Comparison of ENCODE assay signal across 20 cellular contexts in genomic region chr17:14044702-14045101, GRCh38. TPM values are rescaled to one million over a fixed set of nuclear protein-coding genes. Genes with fewer than 3 reads are reported as not detected.
DNase-seq lines count a peak whose midpoint lies in the region; ATAC-seq, FAIRE-seq and TF ChIP-seq lines count a peak whose summit lies in the region.
"Had no signal": no experiment of that assay in that cellular context is flagged by ENCODE, and none has a peak within 500 bp of the region (broad histone marks: within the 10 kb centered on the region; RNA-seq: fewer than 3 reads in every experiment).

No MANE protein-coding gene starts in this region.

- CTCF ChIA-PET in CD4-positive, alpha-beta memory T cell (lab: Charles Lee; ENCODE audit: partially characterized antibody): interaction anchor here (0.6 to 1.2 kb wide), 4 partner anchors 11 to 418 kb away, joined by 3 to 4 read pairs (median 3); no protein-coding TSS in a partner anchor

- peaks cover 8% of the 10 kb centered on the region for H3K4me1 ChIP-seq in CD4-positive, alpha-beta memory T cell (ENCODE audit: insufficient read depth, low read length)

- H3K27me3 ChIP-seq in CD4-positive, alpha-beta memory T cell (ENCODE audit: insufficient read depth, low read length): no peaks in the 10 kb centered on the region

- no peak overlapping the region for H3K4me3 Mint-ChIP-seq in CD4-positive, alpha-beta memory T cell
- H3K4me3 Mint-ChIP-seq in activated T-helper 1 cell treated with anti-CD3 and anti-CD28 coated beads, Interleukin-12 subunit alpha, Interleukin-12 subunit beta, Interleukin-2, Interleukin-4 antibody, amounts not matched to agents 30 ng/mL and 10 ng/mL and 1 ng/mL, durations not matched to agents 14 hours and 24 hours and 36 hours: no peak overlapping the region
- H3K4me3 Mint-ChIP-seq: CD4-positive, CD25-positive, alpha-beta regulatory T cell; HFFc6 had no signal

- H3K36me3 Mint-ChIP-seq in CD4-positive, alpha-beta memory T cell: peaks cover 0 to 9% of the 10 kb centered on the region in 2 donors
- peaks cover 33% of the 10 kb centered on the region for H3K36me3 Mint-ChIP-seq in activated T-helper 1 cell treated with anti-CD3 and anti-CD28 coated beads, Interleukin-12 subunit alpha, Interleukin-12 subunit beta, Interleukin-2, Interleukin-4 antibody, amounts not matched to agents 30 ng/mL and 10 ng/mL and 1 ng/mL, durations not matched to agents 14 hours and 24 hours and 36 hours (ENCODE audit: low read depth)

- WGBS in lower leg skin, 2 donors: 83 to 89% methylated on average over 1 of the region's 1 CpG

- FAIRE-seq in GM12892 (lab: Jason Lieb, UNC): peak; percentile 53
- FAIRE-seq: D721Med, H1 had no signal

- POLR2A ChIA-PET in CD4-positive, alpha-beta memory T cell (lab: Charles Lee; ENCODE audit: partially characterized antibody): no interaction called here

- H3K27me3 Mint-ChIP-seq in CD4-positive, alpha-beta memory T cell: no peaks in the 10 kb centered on the region
- no peaks in the 10 kb centered on the region for H3K27me3 Mint-ChIP-seq in activated T-helper 1 cell treated with anti-CD3 and anti-CD28 coated beads, Interleukin-12 subunit alpha, Interleukin-12 subunit beta, Interleukin-2, Interleukin-4 antibody, amounts not matched to agents 30 ng/mL and 10 ng/mL and 1 ng/mL, durations not matched to agents 14 hours and 24 hours and 36 hours (ENCODE audit: insufficient read depth)
- H3K27me3 Mint-ChIP-seq: CD4-positive, CD25-positive, alpha-beta regulatory T cell had no signal

- H3K4me3 ChIP-seq in CD4-positive, alpha-beta memory T cell (ENCODE audit: low read length in 2 of 2): no peak overlapping the region
- H3K4me3 ChIP-seq in lower leg skin (ENCODE audit: low read depth, poor library complexity, severe bottlenecking): no peak overlapping the region

- intact Hi-C loops in CD4-positive, alpha-beta memory T cell (cut with micrococcal nuclease): no loop called here
- intact Hi-C loops in activated T-helper 1 cell treated with anti-CD3 and anti-CD28 coated beads, Interleukin-12 subunit alpha, Interleukin-12 subunit beta, Interleukin-2, Interleukin-4 antibody, amounts not matched to agents 30 ng/mL and 10 ng/mL and 1 ng/mL, durations not matched to agents 14 hours and 24 hours and 36 hours (cut with micrococcal nuclease): loop anchor here (5.0 kb wide), 1 partner anchor 82 kb away; no protein-coding TSS in a partner anchor
- intact Hi-C loops in lower leg skin (cut with DNase I; ENCODE audit: low total_unique reads): no loop called here

- DNase-seq in CD4-positive, alpha-beta memory T cell: no peak
- no peak for DNase-seq in GM12892 (ENCODE audit: insufficient read length)
- DNase-seq in activated T-helper 1 cell treated with anti-CD3 and anti-CD28 coated beads, Interleukin-12 subunit alpha, Interleukin-12 subunit beta, Interleukin-2, Interleukin-4 antibody, amounts not matched to agents 30 ng/mL and 10 ng/mL and 1 ng/mL, durations not matched to agents 14 hours and 24 hours and 36 hours (ENCODE audit: low spot score): no peak
- DNase-seq in T-helper 9 cell: no peak
- no peak for DNase-seq in stimulated activated CD4-positive, alpha-beta T cell treated with anti-CD3 and anti-CD28 coated beads, Interleukin-15, amount 100 ng/mL, for 24 hours
- no peak for DNase-seq in lower leg skin (ENCODE audit: low spot score in 2 of 2)
- DNase-seq: ACHN, DMS79 treated with DMSO at 0.1 percent for 48 hours, GF-D8, HFFc6, IMR-90, NCI-H1930, NCI-H510A, NCI-H82, SHP77 treated with DMSO at 0.1 percent for 48 hours had no signal

- peak; percentile 54 for ATAC-seq in HG03432 (IDR thresholded peaks at IDR 0.05; ENCODE audit: unreplicated experiment)
- ATAC-seq in GM21360 (IDR thresholded peaks at IDR 0.05; ENCODE audit: unreplicated experiment): no peak

- H3K9me3 ChIP-seq in CD4-positive, alpha-beta memory T cell (ENCODE audit: control insufficient read depth in 1 of 2, low read length in 2 of 2): no peaks in the 10 kb centered on the region

- peaks cover 7 to 38% (median 15%) of the 10 kb centered on the region in 4 donors for H3K4me1 Mint-ChIP-seq in CD4-positive, alpha-beta memory T cell
- H3K4me1 Mint-ChIP-seq in activated T-helper 1 cell treated with anti-CD3 and anti-CD28 coated beads, Interleukin-12 subunit alpha, Interleukin-12 subunit beta, Interleukin-2, Interleukin-4 antibody, amounts not matched to agents 30 ng/mL and 10 ng/mL and 1 ng/mL, durations not matched to agents 14 hours and 24 hours and 36 hours (ENCODE audit: low read depth): peaks cover 45% of the 10 kb centered on the region

- no peak overlapping the region for H3K27ac ChIP-seq in CD4-positive, alpha-beta memory T cell (ENCODE audit: low read depth, low read length)

- no peaks in the 10 kb centered on the region for H3K9me3 Mint-ChIP-seq in CD4-positive, alpha-beta memory T cell
- no peaks in the 10 kb centered on the region for H3K9me3 Mint-ChIP-seq in activated T-helper 1 cell treated with anti-CD3 and anti-CD28 coated beads, Interleukin-12 subunit alpha, Interleukin-12 subunit beta, Interleukin-2, Interleukin-4 antibody, amounts not matched to agents 30 ng/mL and 10 ng/mL and 1 ng/mL, durations not matched to agents 14 hours and 24 hours and 36 hours
- H3K9me3 Mint-ChIP-seq: CD4-positive, CD25-positive, alpha-beta regulatory T cell; HFFc6 had no signal

- TF ChIP-seq POLR2A in GM12892 (IDR thresholded peaks at IDR 0.05; ENCODE audit: low read depth, low read length): no peak
- TF ChIP-seq POLR2A in lower leg skin (IDR thresholded peaks at IDR 0.05): no peak

- no peak for TF ChIP-seq CTCF in lower leg skin (IDR thresholded peaks at IDR 0.05)

- H3K27ac Mint-ChIP-seq in CD4-positive, alpha-beta memory T cell: peak overlapping the region in 5 of 7 donors; percentile 2 to 37 (median 23)
- H3K27ac Mint-ChIP-seq in activated T-helper 1 cell treated with anti-CD3 and anti-CD28 coated beads, Interleukin-12 subunit alpha, Interleukin-12 subunit beta, Interleukin-2, Interleukin-4 antibody, amounts not matched to agents 30 ng/mL and 10 ng/mL and 1 ng/mL, durations not matched to agents 14 hours and 24 hours and 36 hours: peak overlapping the region; percentile 19
- H3K27ac Mint-ChIP-seq: HFFc6 had no signal

- no peaks in the 10 kb centered on the region for H3K36me3 ChIP-seq in CD4-positive, alpha-beta memory T cell (ENCODE audit: insufficient read depth, low read length)

RNA-seq across cellular contexts. Expression of gene COX10, which starts 24.6 kb away (rescaled TPM):
- 10 to 100 TPM; 16.9 to 17.6 TPM for total RNA-seq in CD4-positive, alpha-beta memory T cell
- polyA plus RNA-seq in CD4-positive, alpha-beta memory T cell: 10 to 100 TPM; 23.2 to 34.8 TPM
- 16.6 TPM for polyA plus RNA-seq in GM12892 (2012; ENCODE audit: missing spikeins)
- 40.1 and 41.7 TPM in 2 replicates for total RNA-seq in activated T-helper 1 cell treated with anti-CD3 and anti-CD28 coated beads, Interleukin-12 subunit alpha, Interleukin-12 subunit beta, Interleukin-2, Interleukin-4 antibody, amounts not matched to agents 30 ng/mL and 10 ng/mL and 1 ng/mL, durations not matched to agents 14 hours and 24 hours and 36 hours
- total RNA-seq in lower leg skin: 10 to 100 TPM; 17.8 to 24.5 (median 21.6) TPM
